17 cellular contexts compared by ENCODE assay signal in genomic region chr7:6198687-6199595, GRCh38.
DNase-seq lines count a peak whose midpoint lies in the region; ATAC-seq, FAIRE-seq and TF ChIP-seq lines count a peak whose summit lies in the region.
"Had no signal": no experiment of that assay in that cellular context is flagged by ENCODE, and none has a peak within 500 bp of the region (broad histone marks: within the 10 kb centered on the region; RNA-seq: fewer than 3 reads in every experiment).

No MANE protein-coding gene starts in this region.

- H3K27ac Mint-ChIP-seq in neural progenitor cell = no peak overlapping the region
- H3K27ac Mint-ChIP-seq: IgD-negative memory B cell had no signal

- CTCF ChIA-PET in H1 (lab: Charles Lee; ENCODE audit: partially characterized antibody) = interaction anchor here (1.0 kb wide), 2 partner anchors 16 to 39 kb away, joined by 3 to 5 read pairs; no protein-coding TSS in a partner anchor

- H4K91ac ChIP-seq in H1 (replicated peaks; ENCODE audit: insufficient read length, low read length) = peak overlapping the region; percentile 82

- H3K14ac ChIP-seq in H1 (ENCODE audit: insufficient read length) = no peak overlapping the region

- no peaks in the 10 kb centered on the region for H3K23me2 ChIP-seq in H1 (ENCODE audit: low read depth, low read length)

- no peak overlapping the region for H3K23ac ChIP-seq in H1 (ENCODE audit: insufficient read length)

- H2AK5ac ChIP-seq in H1 (ENCODE audit: low read depth, low read length) = no peak overlapping the region

- H3K79me2 ChIP-seq in H1 (ENCODE audit: control insufficient read depth in 1 of 2, insufficient read depth in 2 of 2, low read length in 2 of 2) = no peaks in the 10 kb centered on the region
- H3K79me2 ChIP-seq in neural progenitor cell (ENCODE audit: low read depth) = peaks cover 6% of the 10 kb centered on the region

- POLR2A ChIA-PET in H1 (lab: Charles Lee; ENCODE audit: partially characterized antibody) = interaction anchor here (0.7 to 1.5 kb wide), 5 partner anchors 11 to 191 kb away, joined by 3 read pairs; no protein-coding TSS in a partner anchor

- peak overlapping the region; percentile 18; the same call in 1 of the 2 replicates for H2BK12ac ChIP-seq in H1 (ENCODE audit: low read depth, low read length)

- H3K4ac ChIP-seq in H1 (replicated peaks; ENCODE audit: insufficient read length, low read depth, low read length) = peak overlapping the region; percentile 8

- no peaks in the 10 kb centered on the region for H3K79me1 ChIP-seq in H1 (ENCODE audit: low read depth, low read length)

- peak; percentile 82 for FAIRE-seq in H1 (lab: Jason Lieb, UNC)

- peaks cover 3% of the 10 kb centered on the region for H3K36me3 Mint-ChIP-seq in neural progenitor cell

- no peaks in the 10 kb centered on the region for H3F3A ChIP-seq in neural progenitor cell (ENCODE audit: low read depth)

- H3K4me3 ChIP-seq in HUES48 (ENCODE audit: low read depth, low read length) (0 out of 2 replicates have a peak overlapping the region, but pooled peaks have one; percentile 16), H1 (ENCODE audit: extremely low read depth in 1 of 4, insufficient read depth in 2 of 4, low read depth in 3 of 4, low read length in 4 of 4) (peak overlapping the region in 1 of 4 experiments; percentile 3; a peak in 1 of 8 replicates), iPS-18a (ENCODE audit: low read length) (peak overlapping the region; percentile 25), neural progenitor cell (no peak overlapping the region)
- H3K4me3 ChIP-seq: PC-9 had no signal

- H2BK5ac ChIP-seq in H1 (ENCODE audit: low read depth, low read length) = peak overlapping the region; percentile 62; the same call in 1 of the 2 replicates

- H4K5ac ChIP-seq in H1 (ENCODE audit: insufficient read length, low read depth, low read length) = no peak overlapping the region

- no peak for TF ChIP-seq POLR2A in H1 (IDR thresholded peaks at IDR 0.05; ENCODE audit: control extremely low read depth in 1 of 2, low read depth in 2 of 2, low read length in 2 of 2)

- H3K18ac ChIP-seq in H1 (ENCODE audit: extremely low read depth, low read length) = no peak overlapping the region

- H3K27ac ChIP-seq in HUES48 (ENCODE audit: low read depth, low read length) = peak overlapping the region; percentile 68
- peak overlapping the region; percentile 40; the same call in 1 of the 2 replicates for H3K27ac ChIP-seq in H1 (ENCODE audit: low read depth, low read length)
- peak overlapping the region; percentile 60 for H3K27ac ChIP-seq in iPS-18a (ENCODE audit: low read length)
- peak overlapping the region; percentile 21 for H3K27ac ChIP-seq in neural progenitor cell
- H3K27ac ChIP-seq: PC-9 had no signal

- peaks cover 22% of the 10 kb centered on the region for H3K4me1 ChIP-seq in HUES48 (ENCODE audit: control insufficient read depth, insufficient read depth, low read length)
- H3K4me1 ChIP-seq in H1 (replicated peaks in 1 of 4; ENCODE audit: control insufficient read depth in 3 of 4, insufficient read depth in 4 of 4, low read length in 3 of 4) = peaks cover 1 to 11% (median 7%) of the 10 kb centered on the region in 4 experiments
- peaks cover 21% of the 10 kb centered on the region for H3K4me1 ChIP-seq in iPS-18a (ENCODE audit: control insufficient read depth, low read depth, low read length)
- H3K4me1 ChIP-seq in neural progenitor cell = peaks cover 16% of the 10 kb centered on the region
- H3K4me1 ChIP-seq: Caco-2 had no signal

- H4K20me1 ChIP-seq in H1 (replicated peaks in 1 of 2; ENCODE audit: control insufficient read depth in 1 of 2, insufficient read depth in 2 of 2, low read length in 2 of 2) (no peaks in the 10 kb centered on the region), neural progenitor cell (ENCODE audit: low read depth) (no peaks in the 10 kb centered on the region)

- peaks cover 9% of the 10 kb centered on the region for H3K4me1 Mint-ChIP-seq in neural progenitor cell
- H3K4me1 Mint-ChIP-seq: IgD-negative memory B cell had no signal

- H2BK15ac ChIP-seq in H1 (ENCODE audit: low read length) = no peak overlapping the region

- 70% methylated on average over 4 of the region's 4 CpGs; no CpG with 5 or more reads in 1 of the 2 experiments for WGBS in H1 (ENCODE audit: extremely low coverage in 1 of 2, insufficient coverage in 1 of 2, insufficient read length in 1 of 2, insufficient replicate concordance in 2 of 2, low coverage in 1 of 2, low lambda C conversion rate in 2 of 2, missing lambda C conversion rate in 1 of 2), 2 experiments

- H3K9me3 ChIP-seq in HUES48 (ENCODE audit: control insufficient read depth, insufficient read depth, low read length) (no peaks in the 10 kb centered on the region), H1 (ENCODE audit: insufficient read depth in 2 of 2, low read depth in 1 of 2, low read length in 1 of 2) (no peaks in the 10 kb centered on the region), iPS-18a (ENCODE audit: control insufficient read depth, low read depth, low read length) (no peaks in the 10 kb centered on the region), neural progenitor cell (ENCODE audit: low read depth) (no peaks in the 10 kb centered on the region)
- H3K9me3 ChIP-seq: Caco-2 had no signal

- no peak overlapping the region for H4K8ac ChIP-seq in H1 (ENCODE audit: extremely low read depth, insufficient read depth, low read length)

- H2BK20ac ChIP-seq in H1 (ENCODE audit: low read length) = no peak overlapping the region

- TF ChIP-seq RAD21 in H1 (IDR thresholded peaks at IDR 0.05 in 1 of 2, conservative IDR thresholded peaks at IDR 0.05 in 1 of 2; ENCODE audit: low read depth in 2 of 2, low read length in 2 of 2) = no peak

- H2AFZ ChIP-seq in H1 (ENCODE audit: low read length) = 0 out of 2 replicates have a peak overlapping the region, but pooled peaks have one; percentile 14
- peak overlapping the region; percentile 36 for H2AFZ ChIP-seq in neural progenitor cell (replicated peaks)
- H2AFZ ChIP-seq: PC-9 had no signal

- H2BK120ac ChIP-seq in H1 (replicated peaks; ENCODE audit: low read depth, low read length) = peak overlapping the region; percentile 6

- H3K27me3 ChIP-seq in HUES48 (ENCODE audit: control insufficient read depth, insufficient read depth, low read length) (no peaks in the 10 kb centered on the region), H1 (replicated peaks in 1 of 4; ENCODE audit: control insufficient read depth in 3 of 4, extremely low read depth in 1 of 4, insufficient read depth in 3 of 4, low read length in 3 of 4) (no peaks in the 10 kb centered on the region), iPS-18a (ENCODE audit: control insufficient read depth, insufficient read depth, low read length) (no peaks in the 10 kb centered on the region), neural progenitor cell (no peaks in the 10 kb centered on the region)

- peak overlapping the region; percentile 42 to 60; a peak in 3 of 4 replicates for H3K4me2 ChIP-seq in H1 (ENCODE audit: insufficient read depth in 1 of 2, low read depth in 2 of 2, low read length in 2 of 2)
- peak overlapping the region; percentile 11 for H3K4me2 ChIP-seq in neural progenitor cell
- H3K4me2 ChIP-seq: PC-9 had no signal

- H3K9me3 Mint-ChIP-seq in neural progenitor cell = no peaks in the 10 kb centered on the region
- H3K9me3 Mint-ChIP-seq: IgD-negative memory B cell had no signal

- no peak overlapping the region for H3K4me3 Mint-ChIP-seq in neural progenitor cell
- H3K4me3 Mint-ChIP-seq: IgD-negative memory B cell had no signal

- no peak overlapping the region for H3K56ac ChIP-seq in H1 (replicated peaks; ENCODE audit: insufficient read length, low read depth, low read length)

- H3K36me3 ChIP-seq in HUES48 (ENCODE audit: control insufficient read depth, insufficient read depth, low read length) = no peaks in the 10 kb centered on the region
- no peaks in the 10 kb centered on the region for H3K36me3 ChIP-seq in H1 (ENCODE audit: control insufficient read depth in 2 of 4, insufficient read depth in 4 of 4, low read length in 3 of 4)
- H3K36me3 ChIP-seq in iPS-18a (ENCODE audit: control insufficient read depth, low read depth, low read length) = no peaks in the 10 kb centered on the region
- no peaks in the 10 kb centered on the region for H3K36me3 ChIP-seq in neural progenitor cell

- no peaks in the 10 kb centered on the region for H3K27me3 Mint-ChIP-seq in neural progenitor cell (ENCODE audit: insufficient read depth, low read depth)
- H3K27me3 Mint-ChIP-seq: IgD-negative memory B cell had no signal

- H3K9ac ChIP-seq in HUES48 (ENCODE audit: low read depth, low read length) (0 out of 2 replicates have a peak overlapping the region, but pooled peaks have one; percentile 28), H1 (replicated peaks in 1 of 4; ENCODE audit: extremely low read depth in 1 of 4, low read depth in 3 of 4, low read length in 3 of 4) (no peak overlapping the region), iPS-18a (ENCODE audit: low read length) (peak overlapping the region; percentile 41), neural progenitor cell (no peak overlapping the region)

- ATAC-seq in GM19351 (IDR thresholded peaks at IDR 0.05; ENCODE audit: unreplicated experiment) (no peak), GM21526 (IDR thresholded peaks at IDR 0.05; ENCODE audit: low FRiP score, unreplicated experiment) (no peak)
- ATAC-seq: SK-N-SH treated with all-trans-retinoic acid at 6 μM for 48 hours had no signal

- DNase-seq in H1 (ENCODE audit: low read depth in 1 of 2, low spot score in 2 of 2) (no peak), neural progenitor cell (ENCODE audit: low spot score) (peak; percentile 21), NCI-H2107 (lab: John Stamatoyannopoulos, UW) (no peak), C1 segment of cervical spinal cord (lab: John Stamatoyannopoulos, UW) (no peak)
- DNase-seq: Caco-2, DMS53, NCI-H1417, NCI-H2081, NCI-H345, NCI-H69, PC-9 had no signal

- TF ChIP-seq EP300 in H1 (IDR thresholded peaks at IDR 0.05; ENCODE audit: borderline replicate concordance in 1 of 2, low read depth in 2 of 2, low read length in 2 of 2) = no peak

- TF ChIP-seq CTCF in H1 (IDR thresholded peaks at IDR 0.05; ENCODE audit: control extremely low read depth in 1 of 3, insufficient read depth in 1 of 3, low read depth in 1 of 3, low read length in 3 of 3) = no peak
- no peak for TF ChIP-seq CTCF in neural progenitor cell (IDR thresholded peaks at IDR 0.05)

TF ChIP-seq in H1, 55 proteins besides CTCF, POLR2A, EP300 and RAD21 (continues in another document):
- TF ChIP-seq ASH2L (IDR thresholded peaks at IDR 0.05; ENCODE audit: low read length) (peak; percentile 48), CHD1 (IDR thresholded peaks at IDR 0.05; ENCODE audit: low read depth, low read length) (no peak), KDM1A (IDR thresholded peaks at IDR 0.05; ENCODE audit: borderline replicate concordance, low read length) (peak; percentile 32; the same call in 1 of the 2 replicates), HDAC2 (IDR thresholded peaks at IDR 0.05; ENCODE audit: borderline replicate concordance in 1 of 2, low read depth in 2 of 2, low read length in 2 of 2) (no peak), EGR1 (IDR thresholded peaks at IDR 0.05; ENCODE audit: borderline replicate concordance, low read depth, low read length) (no peak), SP1 (IDR thresholded peaks at IDR 0.05; ENCODE audit: low read depth, low read length) (no peak), YY1 (IDR thresholded peaks at IDR 0.05; ENCODE audit: low read depth, low read length) (no peak; the same call in 1 of the 2 replicates), TEAD4 (IDR thresholded peaks at IDR 0.05; ENCODE audit: low read depth, low read length) (0 out of 2 replicates have a peak, but pooled peaks have one; percentile 2)

Comparison
In these comparisons a context has a peak if more than half of its experiments do, and no peak if none do; other contexts are left out.
1. H3K9ac ChIP-seq: peak in HUES48 (single experiment) and iPS-18a (single experiment); none in H1 (0 of 4) and neural progenitor cell (single experiment).
2. Peak in every context shown above with its lines, with median percentiles within 50 percentile points of each other: H3K27ac ChIP-seq.